In the genomic region with DNA sequence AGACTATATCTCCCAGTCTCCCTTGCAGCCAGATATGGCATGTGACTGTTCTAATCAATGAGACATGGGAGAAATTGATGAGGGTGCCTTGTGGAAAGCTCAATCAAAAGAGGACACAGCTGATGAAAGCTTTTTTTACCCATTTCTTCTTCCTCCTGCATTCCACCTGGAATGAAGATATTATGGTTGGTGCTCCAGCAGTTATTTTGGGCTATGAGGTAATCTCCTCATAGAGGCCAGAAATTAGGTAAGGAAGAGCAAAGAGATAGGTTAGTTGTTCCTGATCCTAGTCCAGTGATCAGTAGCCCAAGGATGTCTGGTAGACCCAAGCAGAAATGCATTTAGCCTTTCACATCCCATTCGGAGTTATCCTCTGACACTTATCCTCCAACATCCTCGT, we compare ENCODE assay signal across 21 cellular contexts.
"Had no signal": no experiment of that assay in that cellular context is flagged by ENCODE, and none has a peak within 500 bp of the region (broad histone marks: within the 10 kb centered on the region; RNA-seq: fewer than 3 reads in every experiment).

No MANE protein-coding gene starts in this region.

- H3K9me3 ChIP-seq: MG63, SK-N-SH had no signal

- H3K4me2 ChIP-seq: SK-N-SH had no signal

- H3K27ac ChIP-seq: HL-60 had no signal

- H3K4me3 ChIP-seq: MG63 had no signal

- H3K9ac ChIP-seq: SK-N-SH had no signal

- DNase-seq: KG1, MG63, NCI-H1092, NCI-H1105 treated with DMSO at 0.1 percent for 48 hours, NCI-H1417 treated with DMSO at 0.1 percent for 48 hours, NCI-H146, NCI-H1694 treated with DMSO at 0.1 percent for 48 hours, NCI-H1930, NCI-H2081, NCI-H2107, NCI-H2227 treated with DMSO at 0.1 percent for 48 hours, NCI-H524, NCI-H526 treated with DMSO at 0.1 percent for 48 hours, NCI-H748 treated with DMSO at 0.1 percent for 48 hours, RPMI8226, SHP77, SK-N-SH, SW 1271 had no signal

- H3K27me3 ChIP-seq: MG63 had no signal

- FAIRE-seq: HTR-8/SVneo, RCC 7860 had no signal

- H3K36me3 ChIP-seq: MG63 had no signal
